ENCODE assay signal across 9 cellular contexts in genomic region chr9:104868687-104869404, GRCh38. TPM values are rescaled to one million over a fixed set of nuclear protein-coding genes. Genes with fewer than 3 reads are reported as not detected.
DNase-seq lines count a peak whose midpoint lies in the region; ATAC-seq and TF ChIP-seq lines count a peak whose summit lies in the region.
"Had no signal": no experiment of that assay in that cellular context is flagged by ENCODE, and none has a peak within 500 bp of the region (broad histone marks: within the 10 kb centered on the region; RNA-seq: fewer than 3 reads in every experiment).

No MANE protein-coding gene starts in this region.

- TF ChIP-seq CTCF in brain (conservative IDR thresholded peaks at IDR 0.05) (no peak), kidney epithelial cell (IDR thresholded peaks at IDR 0.05; ENCODE audit: insufficient read depth, low read length, poor library complexity, severe bottlenecking) (no peak), stomach (IDR thresholded peaks at IDR 0.05) (no peak)

- H3K36me3 ChIP-seq in kidney epithelial cell (ENCODE audit: control insufficient read depth, insufficient read depth, low read length) (no peaks in the 10 kb centered on the region), stomach (peaks cover 0 to 35% (median 21%) of the 10 kb centered on the region in 4 donors)

- peak overlapping the region in 3 of 5 experiments; percentile 18 to 45 (median 37) for H3K4me3 Mint-ChIP-seq in brain
- no peak overlapping the region for H3K4me3 Mint-ChIP-seq in activated T-cell treated with anti-CD3 and anti-CD28 coated beads, Interleukin-2, amount 50 U/mL, for 24 hours

- no peak for TF ChIP-seq POLR2A in stomach (IDR thresholded peaks at IDR 0.05)

- peak; percentile 73 for ATAC-seq in HG02981 (IDR thresholded peaks at IDR 0.05; ENCODE audit: unreplicated experiment)

- H3K27me3 Mint-ChIP-seq in brain, result no peaks in the 10 kb centered on the region
- H3K27me3 Mint-ChIP-seq in activated T-cell treated with anti-CD3 and anti-CD28 coated beads, Interleukin-2, amount 50 U/mL, for 24 hours, result no peaks in the 10 kb centered on the region

- H3K27ac Mint-ChIP-seq in brain, result peak overlapping the region in 4 of 5 experiments; percentile 76 to 94 (median 89)
- no peak overlapping the region for H3K27ac Mint-ChIP-seq in activated T-cell treated with anti-CD3 and anti-CD28 coated beads, Interleukin-2, amount 50 U/mL, for 24 hours

- H3K36me3 Mint-ChIP-seq in brain, result peaks cover 30% of the 10 kb centered on the region
- H3K36me3 Mint-ChIP-seq in activated T-cell treated with anti-CD3 and anti-CD28 coated beads, Interleukin-2, amount 50 U/mL, for 24 hours (ENCODE audit: low read depth), result no peaks in the 10 kb centered on the region

- H3K4me1 ChIP-seq in stomach, result peaks cover 17 to 83% (median 55%) of the 10 kb centered on the region in 4 donors

- H3K9me3 Mint-ChIP-seq in brain, result peaks cover 0 to 7% (median 0%) of the 10 kb centered on the region in 5 experiments
- H3K9me3 Mint-ChIP-seq in activated T-cell treated with anti-CD3 and anti-CD28 coated beads, Interleukin-2, amount 50 U/mL, for 24 hours, result no peaks in the 10 kb centered on the region

- no peaks in the 10 kb centered on the region for H3K27me3 ChIP-seq in kidney epithelial cell (ENCODE audit: control insufficient read depth, insufficient read depth, low read length)
- no peaks in the 10 kb centered on the region for H3K27me3 ChIP-seq in stomach

- 35 to 45% (median 41%) methylated on average over 12 of the region's 12 CpGs for WGBS in stomach, 5 donors

- peak; percentile 10 for DNase-seq in NCI-H748 (lab: John Stamatoyannopoulos, UW; ENCODE audit: unreplicated experiment)
- DNase-seq in NCI-H748 treated with DMSO at 0.1 percent for 48 hours (lab: John Stamatoyannopoulos, UW), result no peak
- DNase-seq in NCI-H226, result peak; percentile 89
- peak; percentile 59 for DNase-seq in kidney epithelial cell (ENCODE audit: low read depth)
- peak; percentile 38 for DNase-seq in stomach
- no peak for DNase-seq in activated T-cell treated with anti-CD3 and anti-CD28 coated beads, Interleukin-2, amount 50 U/mL, for 24 hours

- H3K4me1 Mint-ChIP-seq in brain, result peaks cover 52% of the 10 kb centered on the region
- H3K4me1 Mint-ChIP-seq in activated T-cell treated with anti-CD3 and anti-CD28 coated beads, Interleukin-2, amount 50 U/mL, for 24 hours (ENCODE audit: low read depth), result peaks cover 5% of the 10 kb centered on the region

- H3K4me3 ChIP-seq in kidney epithelial cell (ENCODE audit: low read depth, low read length) (no peak overlapping the region), stomach (no peak overlapping the region)

- H3K27ac ChIP-seq in stomach, result peak overlapping the region in 4 of 5 donors; percentile 53 to 81 (median 72)
- H3K27ac ChIP-seq: C4-2B had no signal

- no peaks in the 10 kb centered on the region for H3K9me3 ChIP-seq in stomach

- no peak for TF ChIP-seq EP300 in stomach (IDR thresholded peaks at IDR 0.05)

- intact Hi-C loops in stomach (cut with DNase I; ENCODE audit: low total_unique reads), result loop anchor here (10.0 kb wide), 1 partner anchor 46 kb away; no protein-coding TSS in a partner anchor

RNA-seq across cellular contexts. Expression of gene ABCA1, which starts 59.1 kb away (rescaled TPM):
- polyA plus RNA-seq in brain (ENCODE audit: insufficient read depth, low read depth, low replicate concordance), result 0.90 TPM
- 21.9 and 23.6 TPM in 2 replicates for total RNA-seq in kidney epithelial cell
- 10 to 100 TPM; 16.2 to 75.3 (median 21.0) TPM for total RNA-seq in stomach
- polyA plus RNA-seq in stomach, result 1 to 10 TPM; 1.9 to 4.9 (median 3.3) TPM

Comparison
In these comparisons a context has a peak if more than half of its experiments do, and no peak if none do; other contexts are left out.
1. DNase-seq: peak in NCI-H748 (single experiment), NCI-H226 (single experiment), kidney epithelial cell (single experiment) and stomach (single experiment); none in NCI-H748 treated with DMSO at 0.1 percent for 48 hours (single experiment) and activated T-cell treated with anti-CD3 and anti-CD28 coated beads, Interleukin-2, amount 50 U/mL, for 24 hours (single experiment).